ENCODE assay signal across 21 cellular contexts in genomic region chr6:91088976-91089375, GRCh38.
"Had no signal": no experiment of that assay in that cellular context is flagged by ENCODE, and none has a peak within 500 bp of the region (broad histone marks: within the 10 kb centered on the region; RNA-seq: fewer than 3 reads in every experiment).

No MANE protein-coding gene starts in this region.

- H3K9ac ChIP-seq: SK-N-SH had no signal

- H3K4me1 Mint-ChIP-seq: activated naive CD4-positive, alpha-beta T cell treated with anti-CD3 and anti-CD28 coated beads, Interleukin-2, amount 10 ng/mL, durations not matched to agents 7 days and 5 days; activated naive CD8-positive, alpha-beta T cell treated with anti-CD3 and anti-CD28 coated beads for 36 hours had no signal

- ATAC-seq: activated CD4-positive, CD25-positive, alpha-beta regulatory T cell treated with anti-CD3 and anti-CD28 coated beads, Interleukin-2, amount 50 U/mL, for 24 hours; activated CD8-positive, alpha-beta T cell treated with anti-CD3 and anti-CD28 coated beads for 36 hours; activated T-cell treated with anti-CD3 and anti-CD28 coated beads, Interleukin-2, amount 50 U/mL, for 72 hours had no signal

- H3K36me3 Mint-ChIP-seq: activated naive CD4-positive, alpha-beta T cell treated with anti-CD3 and anti-CD28 coated beads, Interleukin-2, amount 10 ng/mL, durations not matched to agents 7 days and 5 days; activated naive CD8-positive, alpha-beta T cell treated with anti-CD3 and anti-CD28 coated beads for 36 hours had no signal

- H3K27ac Mint-ChIP-seq: activated CD8-positive, alpha-beta T cell treated with anti-CD3 and anti-CD28 coated beads for 36 hours; activated naive CD4-positive, alpha-beta T cell treated with anti-CD3 and anti-CD28 coated beads, Interleukin-2, amount 10 ng/mL, durations not matched to agents 7 days and 5 days; activated naive CD8-positive, alpha-beta T cell treated with anti-CD3 and anti-CD28 coated beads for 36 hours; activated T-cell treated with anti-CD3 and anti-CD28 coated beads, Interleukin-2, amount 50 U/mL, for 72 hours; activated T-helper 2 cell treated with anti-CD3 and anti-CD28 coated beads, Interferon-gamma antibody, Interleukin-2, Interleukin-4, amounts not matched to agents 10 μg/mL and 5 μg/mL and 100 μg/mL, durations not matched to agents 14 hours and 24 hours and 36 hours had no signal

- H3K4me3 Mint-ChIP-seq: activated CD8-positive, alpha-beta T cell treated with anti-CD3 and anti-CD28 coated beads for 36 hours; activated naive CD4-positive, alpha-beta T cell treated with anti-CD3 and anti-CD28 coated beads, Interleukin-2, amount 10 ng/mL, durations not matched to agents 7 days and 5 days; activated naive CD8-positive, alpha-beta T cell treated with anti-CD3 and anti-CD28 coated beads for 36 hours; activated T-cell treated with anti-CD3 and anti-CD28 coated beads, Interleukin-2, amount 50 U/mL, for 72 hours had no signal

- DNase-seq: activated CD4-positive, alpha-beta T cell treated with anti-CD3 and anti-CD28 coated beads for 4 hours; activated CD8-positive, alpha-beta memory T cell treated with anti-CD3 and anti-CD28 coated beads, Interleukin-2, amount 50 U/mL, for 4 hours; activated CD8-positive, alpha-beta T cell treated with anti-CD3 and anti-CD28 coated beads for 36 hours; activated gamma-delta T cell treated with Interleukin-2 at 50 U/mL for 16 hours; activated naive CD4-positive, alpha-beta T cell treated with anti-CD3 and anti-CD28 coated beads, Interleukin-2, amount 10 ng/mL, durations not matched to agents 7 days and 5 days; activated naive CD8-positive, alpha-beta T cell treated with anti-CD3 and anti-CD28 coated beads for 36 hours; activated T-cell treated with anti-CD3 and anti-CD28 coated beads, Interleukin-2, amount 50 U/mL, for 72 hours; cerebellar nuclear complex; Kasumi-1; KBM-7; NCI-H1694 treated with DMSO at 0.1 percent for 48 hours; NCI-H524 treated with DMSO at 0.1 percent for 48 hours; NCI-H82; Peyer's patch; Right ventricle myocardium superior; SK-N-SH; SW 1271 had no signal

- H3K27ac ChIP-seq: Peyer's patch, RWPE1, SJCRH30 had no signal

- H3K4me2 ChIP-seq: SK-N-SH had no signal

- H3K4me3 ChIP-seq: Peyer's patch, SJCRH30 had no signal

- H3K4me1 ChIP-seq: Peyer's patch, SJCRH30 had no signal

- H3K36me3 ChIP-seq: Peyer's patch, SJCRH30 had no signal

- H3K9me3 ChIP-seq: Peyer's patch, SJCRH30, SK-N-SH had no signal

- H3K27me3 Mint-ChIP-seq: activated CD8-positive, alpha-beta T cell treated with anti-CD3 and anti-CD28 coated beads for 36 hours; activated naive CD4-positive, alpha-beta T cell treated with anti-CD3 and anti-CD28 coated beads, Interleukin-2, amount 10 ng/mL, durations not matched to agents 7 days and 5 days had no signal

- H3K27me3 ChIP-seq: Peyer's patch, SJCRH30 had no signal
